1 cellular context compared by ENCODE assay signal in genomic region chr17:42422958-42423712, GRCh38.
TF ChIP-seq lines count a peak whose summit lies in the region.

CAVIN1 (minus strand) TSS chr17:42423256; CDS start chr17:42423097, 159 bp downstream.

TF ChIP-seq in A549, 52 proteins besides CTCF, POLR2A, EP300 and RAD21 (continued from another document):
- TF ChIP-seq ELK1 (IDR thresholded peaks at IDR 0.05; ENCODE audit: low read depth, low read length), result no peak
- TF ChIP-seq NR3C1 (IDR thresholded peaks at IDR 0.05), result no peak
- TF ChIP-seq SREBF2 (IDR thresholded peaks at IDR 0.05), result no peak
- TF ChIP-seq PBX3 (IDR thresholded peaks at IDR 0.05), result peak; percentile 67; the same call in 1 of the 2 replicates
- no peak for TF ChIP-seq JUNB (IDR thresholded peaks at IDR 0.05)
- TF ChIP-seq JUN (IDR thresholded peaks at IDR 0.05), result peak; percentile 73 to 98; a peak in 4 of 5 replicates
- no peak for TF ChIP-seq ZNF302 (CRISPR knock-in tag; IDR thresholded peaks at IDR 0.05)
TF ChIP-seq in A549: peak in this region for 13.
